ENCODE assay signal across 10 cellular contexts in the genomic region with DNA sequence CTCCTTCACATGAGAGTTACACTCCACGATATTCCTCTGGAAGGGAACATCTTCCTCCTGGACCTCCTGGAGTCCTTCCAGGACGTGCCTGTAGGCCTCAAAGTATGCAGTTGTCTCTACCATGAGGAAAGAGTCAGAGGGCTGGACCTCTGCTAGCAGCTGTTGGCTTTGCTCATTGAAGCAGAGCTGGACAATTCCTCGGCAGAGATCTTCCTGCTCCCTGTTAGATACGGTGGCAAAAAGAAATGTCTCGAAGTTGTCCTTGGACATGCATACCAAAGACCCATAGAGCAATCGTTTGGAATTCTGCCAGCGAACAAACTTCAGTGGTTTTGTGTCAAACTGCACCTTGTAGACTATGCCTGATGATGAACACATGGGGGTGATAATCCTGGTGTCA. TPM values are rescaled to one million over a fixed set of nuclear protein-coding genes. Genes with fewer than 3 reads are reported as not detected.
DNase-seq lines count a peak whose midpoint lies in the region; ATAC-seq and TF ChIP-seq lines count a peak whose summit lies in the region.
"Had no signal": no experiment of that assay in that cellular context is flagged by ENCODE, and none has a peak within 500 bp of the region (broad histone marks: within the 10 kb centered on the region; RNA-seq: fewer than 3 reads in every experiment).

No MANE protein-coding gene starts in this region.

- H3K4me3 ChIP-seq in mammary epithelial cell (replicated peaks in 1 of 3; ENCODE audit: insufficient read depth in 1 of 3, low read depth in 2 of 3, low read length in 3 of 3): no peak overlapping the region
- H3K4me3 ChIP-seq in endodermal cell (ENCODE audit: low read length): no peak overlapping the region
- H3K4me3 ChIP-seq in neural progenitor cell: no peak overlapping the region

- dilution Hi-C loops in mammary epithelial cell (cut with HindIII; ENCODE audit: low sequenced_read_pairs): no loop called here

- H3F3A ChIP-seq in neural progenitor cell (ENCODE audit: low read depth): no peaks in the 10 kb centered on the region

- intact Hi-C loops in mammary epithelial cell (cut with micrococcal nuclease): no loop called here

- H3K36me3 ChIP-seq in mammary epithelial cell (ENCODE audit: insufficient read depth, low read length) (peaks cover 21% of the 10 kb centered on the region), endodermal cell (ENCODE audit: control insufficient read depth, insufficient read depth, low read length) (peaks cover 70% of the 10 kb centered on the region), neural progenitor cell (peaks cover 4% of the 10 kb centered on the region)

- peaks cover 2% of the 10 kb centered on the region for H3K4me1 ChIP-seq in mammary epithelial cell (ENCODE audit: insufficient read depth, low read length)
- no peaks in the 10 kb centered on the region for H3K4me1 ChIP-seq in endodermal cell (ENCODE audit: control insufficient read depth, insufficient read depth, low read length)
- H3K4me1 ChIP-seq in neural progenitor cell: no peaks in the 10 kb centered on the region

- peaks cover 86% of the 10 kb centered on the region for H3K79me2 ChIP-seq in mammary epithelial cell (ENCODE audit: insufficient read depth, low read length)
- peaks cover 42% of the 10 kb centered on the region for H3K79me2 ChIP-seq in neural progenitor cell (ENCODE audit: low read depth)

- TF ChIP-seq CTCF in mammary epithelial cell (conservative IDR thresholded peaks at IDR 0.05 in 1 of 2, IDR thresholded peaks at IDR 0.05 in 1 of 2; ENCODE audit: extremely low read depth in 1 of 2, insufficient read depth in 1 of 2, low read depth in 1 of 2, low read length in 2 of 2) (no peak), endodermal cell (conservative IDR thresholded peaks at IDR 0.05) (no peak), neural progenitor cell (IDR thresholded peaks at IDR 0.05) (no peak)

- H3K9me3 ChIP-seq in mammary epithelial cell (replicated peaks; ENCODE audit: insufficient read depth, low read length): no peaks in the 10 kb centered on the region
- H3K9me3 ChIP-seq in endodermal cell (ENCODE audit: control insufficient read depth, low read length): peaks cover 10% of the 10 kb centered on the region
- no peaks in the 10 kb centered on the region for H3K9me3 ChIP-seq in neural progenitor cell (ENCODE audit: low read depth)

- WGBS in mammary epithelial cell (ENCODE audit: low coverage, missing lambda C conversion rate): 85% methylated on average over 6 of the region's 7 CpGs
- 94 to 95% methylated on average over 7 of the region's 7 CpGs for WGBS in endodermal cell (ENCODE audit: insufficient coverage in 1 of 2, insufficient read length in 1 of 2), 2 experiments

- BruUV-seq in mammary epithelial cell (replicated peaks; lab: Mats Ljungman, UMichigan): TSS peak; percentile 26

- H4K20me1 ChIP-seq in mammary epithelial cell (ENCODE audit: insufficient read depth, low read length) (peaks cover 2% of the 10 kb centered on the region), neural progenitor cell (ENCODE audit: low read depth) (peaks cover 4% of the 10 kb centered on the region)

- H3K27ac ChIP-seq in mammary epithelial cell (ENCODE audit: insufficient read depth, low read depth, low read length) (no peak overlapping the region), endodermal cell (ENCODE audit: low read depth, low read length) (no peak overlapping the region), neural progenitor cell (no peak overlapping the region)

- CTCF ChIA-PET in mammary epithelial cell (lab: Charles Lee; ENCODE audit: low non-redundant PET): no interaction called here

- in situ Hi-C loops in mammary epithelial cell (cut with MboI; ENCODE audit: low sequenced_read_pairs in 2 of 2): no loop called here

- H3K4me2 ChIP-seq in mammary epithelial cell (ENCODE audit: insufficient read depth, low read depth, low read length): no peak overlapping the region
- H3K4me2 ChIP-seq in neural progenitor cell: no peak overlapping the region

- H3K27me3 Mint-ChIP-seq in stimulated activated memory B cell treated with anti-CD40 and anti-IgM and Interleukin-4, amounts not matched to agents 10 μg/mL and 1 μg/mL and 100 μg/mL, for 72 hours: no peaks in the 10 kb centered on the region
- H3K27me3 Mint-ChIP-seq in endodermal cell (ENCODE audit: insufficient read depth) (no peaks in the 10 kb centered on the region), neural progenitor cell (ENCODE audit: insufficient read depth, low read depth) (peaks cover 2% of the 10 kb centered on the region)
- H3K27me3 Mint-ChIP-seq: naive B cell had no signal

- peaks cover 64% of the 10 kb centered on the region for H3K4me1 Mint-ChIP-seq in stimulated activated memory B cell treated with anti-CD40 and anti-IgM and Interleukin-4, amounts not matched to agents 10 μg/mL and 1 μg/mL and 100 μg/mL, for 72 hours
- H3K4me1 Mint-ChIP-seq in endodermal cell (peaks cover 5% of the 10 kb centered on the region), neural progenitor cell (peaks cover 3% of the 10 kb centered on the region)

- H2AFZ ChIP-seq in mammary epithelial cell (ENCODE audit: low read depth, low read length): no peak overlapping the region
- no peak overlapping the region for H2AFZ ChIP-seq in neural progenitor cell (replicated peaks)

- ATAC-seq in stimulated activated memory B cell treated with anti-CD40 and anti-IgM and Interleukin-4, amounts not matched to agents 10 μg/mL and 1 μg/mL and 100 μg/mL, for 72 hours: no peak
- no peak for ATAC-seq in HG02973 (IDR thresholded peaks at IDR 0.05; ENCODE audit: unreplicated experiment)

- peaks cover 3% of the 10 kb centered on the region for H3K9me3 Mint-ChIP-seq in stimulated activated memory B cell treated with anti-CD40 and anti-IgM and Interleukin-4, amounts not matched to agents 10 μg/mL and 1 μg/mL and 100 μg/mL, for 72 hours
- H3K9me3 Mint-ChIP-seq in endodermal cell (peaks cover 11% of the 10 kb centered on the region), neural progenitor cell (peaks cover 3% of the 10 kb centered on the region)

- no peak overlapping the region for H3K9ac ChIP-seq in mammary epithelial cell (ENCODE audit: insufficient read depth, low read length)
- no peak overlapping the region for H3K9ac ChIP-seq in endodermal cell (ENCODE audit: extremely low read depth, low read length, poor library complexity, severe bottlenecking)
- H3K9ac ChIP-seq in neural progenitor cell: no peak overlapping the region

- H3K27me3 ChIP-seq in mammary epithelial cell (ENCODE audit: insufficient read depth, low read length): no peaks in the 10 kb centered on the region
- no peaks in the 10 kb centered on the region for H3K27me3 ChIP-seq in endodermal cell (ENCODE audit: control insufficient read depth, insufficient read depth, low read length, poor library complexity, severe bottlenecking)
- H3K27me3 ChIP-seq in neural progenitor cell: no peaks in the 10 kb centered on the region
- H3K27me3 ChIP-seq: dorsolateral prefrontal cortex had no signal

- H3K36me3 Mint-ChIP-seq in stimulated activated memory B cell treated with anti-CD40 and anti-IgM and Interleukin-4, amounts not matched to agents 10 μg/mL and 1 μg/mL and 100 μg/mL, for 72 hours: peaks cover 66% of the 10 kb centered on the region
- H3K36me3 Mint-ChIP-seq in endodermal cell (ENCODE audit: low read depth) (peaks cover 63% of the 10 kb centered on the region), neural progenitor cell (peaks cover 41% of the 10 kb centered on the region)

- peak; percentile 58 for DNase-seq in activated effector memory CD4-positive, alpha-beta T cell treated with anti-CD3 and anti-CD28 coated beads, Interleukin-2, amount 50 U/mL, for 16 hours
- no peak for DNase-seq in activated effector memory CD4-positive, alpha-beta T cell treated with Interleukin-2 at 50 U/mL for 16 hours
- DNase-seq in M059J (ENCODE audit: low read depth): peak; percentile 54
- DNase-seq in mammary epithelial cell: no peak
- DNase-seq in endodermal cell: no peak
- DNase-seq in neural progenitor cell (ENCODE audit: low spot score): no peak
- DNase-seq: dorsolateral prefrontal cortex, naive B cell had no signal

- no peak overlapping the region for H3K4me3 Mint-ChIP-seq in stimulated activated memory B cell treated with anti-CD40 and anti-IgM and Interleukin-4, amounts not matched to agents 10 μg/mL and 1 μg/mL and 100 μg/mL, for 72 hours
- H3K4me3 Mint-ChIP-seq in endodermal cell (no peak overlapping the region), neural progenitor cell (no peak overlapping the region)

- peak overlapping the region; percentile 51 for H3K27ac Mint-ChIP-seq in stimulated activated memory B cell treated with anti-CD40 and anti-IgM and Interleukin-4, amounts not matched to agents 10 μg/mL and 1 μg/mL and 100 μg/mL, for 72 hours
- H3K27ac Mint-ChIP-seq in endodermal cell: no peak overlapping the region
- no peak overlapping the region for H3K27ac Mint-ChIP-seq in neural progenitor cell

RNA-seq across cellular contexts. Expression of a gene that starts 7.7 kb away (rescaled TPM):
- 104 and 156 TPM in 2 replicates for total RNA-seq in M059J (2014; rRNA removed; shearing (Covaris generic))
- 10 to 100 TPM; 24.9 to 34.0 TPM for total RNA-seq in mammary epithelial cell
- 6.3 TPM for polyA plus RNA-seq in mammary epithelial cell
- polyA minus RNA-seq in mammary epithelial cell: 54.2 TPM
- 1 to 10 TPM; 8.1 to 8.9 TPM for total RNA-seq in endodermal cell
- polyA plus RNA-seq in endodermal cell (2013, experiment 1 of 2): 6.7 TPM
- 6.1 TPM for polyA plus RNA-seq in endodermal cell (2013, experiment 2 of 2)
- 6.3 and 6.9 TPM in 2 replicates for total RNA-seq in neural progenitor cell (ENCODE audit: low replicate concordance)

RNA-seq across cellular contexts. Expression of a gene that starts 51.0 kb away (rescaled TPM):
- 44.2 and 65.4 TPM in 2 replicates for total RNA-seq in M059J (2014; rRNA removed; shearing (Covaris generic))
- total RNA-seq in mammary epithelial cell (10 to 100 TPM; 39.0 to 44.1 TPM), endodermal cell (10 to 100 TPM; 40.4 to 45.2 TPM), neural progenitor cell (ENCODE audit: low replicate concordance) (27.3 and 29.1 TPM in 2 replicates)
- polyA plus RNA-seq in mammary epithelial cell: 36.9 TPM
- polyA minus RNA-seq in mammary epithelial cell: 52.4 TPM
- 36.8 TPM for polyA plus RNA-seq in endodermal cell (2013, experiment 1 of 2)
- 31.5 TPM for polyA plus RNA-seq in endodermal cell (2013, experiment 2 of 2)

Comparison
In these comparisons a context has a peak if more than half of its experiments do, and no peak if none do; other contexts are left out.
1. DNase-seq: peak in activated effector memory CD4-positive, alpha-beta T cell treated with anti-CD3 and anti-CD28 coated beads, Interleukin-2, amount 50 U/mL, for 16 hours (single experiment) and M059J (single experiment); none in activated effector memory CD4-positive, alpha-beta T cell treated with Interleukin-2 at 50 U/mL for 16 hours (single experiment), mammary epithelial cell (single experiment), endodermal cell (single experiment) and neural progenitor cell (single experiment).